1 cellular context compared by ENCODE assay signal in genomic region chr4:122688529-122688928, GRCh38.
TF ChIP-seq lines count a peak whose summit lies in the region.

No MANE protein-coding gene starts in this region.

TF ChIP-seq in IMR-90, 13 proteins besides CTCF, POLR2A, EP300 and RAD21 (continued from another document):
- TF ChIP-seq MXI1 (IDR thresholded peaks at IDR 0.05; ENCODE audit: borderline replicate concordance, low read depth, low read length) (no peak), RCOR1 (IDR thresholded peaks at IDR 0.05; ENCODE audit: insufficient replicate concordance, low read length) (no peak)
